Comparison of ENCODE assay signal across 1 cellular context in the genomic region with DNA sequence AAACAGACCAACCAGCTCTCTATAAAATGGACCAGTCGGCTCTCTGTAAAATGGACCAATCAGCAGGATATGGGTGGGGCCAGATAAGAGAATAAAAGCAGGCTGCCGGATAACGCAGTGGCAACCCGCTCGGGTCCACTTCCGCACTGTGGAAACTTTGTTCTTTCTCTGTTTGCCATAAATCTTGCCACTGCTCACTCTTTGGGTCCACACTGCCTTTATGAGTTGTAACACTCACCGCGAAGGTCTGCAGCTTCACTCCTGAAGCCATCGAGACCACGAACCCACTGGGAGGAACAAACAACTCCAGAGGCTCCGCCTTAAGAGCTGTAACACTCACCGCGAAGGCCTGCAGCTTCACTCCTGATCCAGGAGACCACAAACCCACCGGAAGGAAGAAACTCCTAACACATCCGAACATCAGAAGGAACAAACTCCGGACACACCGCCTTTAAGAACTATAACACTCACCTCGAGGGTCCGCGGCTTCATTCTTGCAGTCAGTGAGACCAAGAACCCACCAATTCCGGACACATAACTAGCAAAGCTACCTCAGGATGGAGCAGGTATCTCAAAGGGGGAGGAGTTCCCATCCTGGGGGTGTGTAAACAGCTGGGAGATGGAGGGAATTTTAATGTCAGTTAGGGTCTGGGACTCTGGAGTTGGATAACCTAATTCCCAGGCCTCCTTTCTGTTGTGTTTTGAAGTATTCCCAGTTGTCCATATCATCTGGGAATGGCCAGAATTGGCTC.
TF ChIP-seq lines count a peak whose summit lies in the region.

No MANE protein-coding gene starts in this region.

TF ChIP-seq in K562, 482 proteins besides CTCF, POLR2A, EP300 and RAD21:
- peak; percentile 42 for TF ChIP-seq NFYB (IDR thresholded peaks at IDR 0.05; ENCODE audit: extremely low read depth, insufficient read length)
- TF ChIP-seq POLR2AphosphoS5 (IDR thresholded peaks at IDR 0.05; ENCODE audit: control insufficient read depth, insufficient read depth, low read depth, low read length), result peak; percentile 6; the same call in 1 of the 2 replicates
